ENCODE assay signal across 9 cellular contexts in the genomic region with DNA sequence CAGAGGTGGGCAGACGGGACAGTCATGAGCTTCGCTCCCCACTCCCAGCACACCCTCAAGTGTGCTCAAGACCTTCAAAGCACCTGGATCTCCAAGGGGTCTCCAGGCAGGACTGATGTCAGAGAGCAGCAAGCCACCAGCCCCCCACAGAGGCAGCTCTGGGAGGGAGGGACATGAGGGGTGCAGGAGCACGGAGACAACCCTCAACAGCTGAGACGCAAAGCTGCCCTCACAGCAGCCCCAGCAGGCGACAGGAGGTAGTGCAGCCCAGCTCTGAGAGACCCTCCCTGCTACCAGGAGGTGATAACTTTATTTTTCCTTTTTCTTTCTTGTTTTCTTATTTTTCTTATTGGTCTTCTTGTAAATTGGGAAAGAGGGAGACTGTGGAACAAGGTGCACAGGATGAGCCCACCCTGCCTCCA. TPM values are rescaled to one million over a fixed set of nuclear protein-coding genes. Genes with fewer than 3 reads are reported as not detected.
DNase-seq lines count a peak whose midpoint lies in the region; ATAC-seq and TF ChIP-seq lines count a peak whose summit lies in the region.
"Had no signal": no experiment of that assay in that cellular context is flagged by ENCODE, and none has a peak within 500 bp of the region (broad histone marks: within the 10 kb centered on the region; RNA-seq: fewer than 3 reads in every experiment).

No MANE protein-coding gene starts in this region.

- no peak overlapping the region for H3K4me2 ChIP-seq in DOHH2 (ENCODE audit: low read length)
- H3K4me2 ChIP-seq in neural cell (ENCODE audit: low read length) = no peak overlapping the region

- peak; percentile 41 for DNase-seq in KBM-7
- DNase-seq in cardiac fibroblast (ENCODE audit: low read depth in 2 of 2) = peak in 1 of 2 donors; percentile 26
- DNase-seq in ecto neural progenitor cell (ENCODE audit: low spot score) = no peak
- no peak for DNase-seq in C1 segment of cervical spinal cord (lab: John Stamatoyannopoulos, UW)
- DNase-seq in gastrocnemius medialis = no peak
- DNase-seq: activated naive CD8-positive, alpha-beta T cell treated with anti-CD3 and anti-CD28 coated beads, Interleukin-2, amount 10 ng/mL, durations not matched to agents 7 days and 5 days had no signal

- H4K20me1 ChIP-seq in DOHH2 (ENCODE audit: control insufficient read depth, insufficient read depth, low read depth, low read length) (no peaks in the 10 kb centered on the region), neural cell (ENCODE audit: insufficient read depth) (no peaks in the 10 kb centered on the region)

- no peak overlapping the region for H3K9ac ChIP-seq in neural cell (ENCODE audit: low read length)

- H3K27ac ChIP-seq in DOHH2 (ENCODE audit: low read depth, low read length) = no peak overlapping the region
- no peak overlapping the region for H3K27ac ChIP-seq in neural cell (ENCODE audit: low read length)
- no peak overlapping the region for H3K27ac ChIP-seq in gastrocnemius medialis

- TF ChIP-seq EP300 in neural cell (conservative IDR thresholded peaks at IDR 0.05; ENCODE audit: poor library complexity, severe bottlenecking) = no peak

- in situ Hi-C loops in KBM-7 (cut with MboI; ENCODE audit: low pct_unique_long_range_greater_than_20kb, low sequenced_read_pairs) (no loop called here), gastrocnemius medialis (cut with MboI; ENCODE audit: low sequenced_read_pairs in 4 of 4) (no loop called here)

- TF ChIP-seq RAD21 in neural cell (conservative IDR thresholded peaks at IDR 0.05) = no peak

- TF ChIP-seq CTCF in DOHH2 (IDR thresholded peaks at IDR 0.05; ENCODE audit: low read depth, low read length, poor library complexity, severe bottlenecking) (peak; percentile 57), cardiac fibroblast (IDR thresholded peaks at IDR 0.05; ENCODE audit: low read depth, low read length) (peak; percentile 84), neural cell (IDR thresholded peaks at IDR 0.05; ENCODE audit: poor library complexity, severe bottlenecking) (peak; percentile 32), gastrocnemius medialis (IDR thresholded peaks at IDR 0.05 in 4 of 5, conservative IDR thresholded peaks at IDR 0.05 in 1 of 5) (peak in 1 of 5 experiments; percentile 28)

- H3K27me3 ChIP-seq in DOHH2 (ENCODE audit: control insufficient read depth, low read length) (no peaks in the 10 kb centered on the region), neural cell (ENCODE audit: insufficient read depth, low read depth, low read length) (no peaks in the 10 kb centered on the region), gastrocnemius medialis (no peaks in the 10 kb centered on the region)

- no peak for TF ChIP-seq POLR2A in gastrocnemius medialis (IDR thresholded peaks at IDR 0.05)

- H3K79me2 ChIP-seq in DOHH2 (ENCODE audit: control insufficient read depth, low read length) (no peaks in the 10 kb centered on the region), neural cell (replicated peaks; ENCODE audit: insufficient read depth, low read length) (no peaks in the 10 kb centered on the region)

- intact Hi-C loops in gastrocnemius medialis (cut with DNase I; ENCODE audit: low total_unique reads) = no loop called here

- H3K9me3 ChIP-seq in DOHH2 (ENCODE audit: control insufficient read depth, insufficient read depth, low read length) (peaks cover 21% of the 10 kb centered on the region), neural cell (ENCODE audit: low read length) (no peaks in the 10 kb centered on the region), gastrocnemius medialis (no peaks in the 10 kb centered on the region)

- H3K4me1 ChIP-seq in DOHH2 (ENCODE audit: control insufficient read depth, low read length) (peaks cover 9% of the 10 kb centered on the region), gastrocnemius medialis (no peaks in the 10 kb centered on the region)

- H3K36me3 ChIP-seq in DOHH2 (ENCODE audit: control insufficient read depth, low read length) (peaks cover 57% of the 10 kb centered on the region), neural cell (ENCODE audit: insufficient read depth, low read length) (peaks cover 11% of the 10 kb centered on the region), gastrocnemius medialis (peaks cover 0 to 41% of the 10 kb centered on the region in 2 donors)

- H3K4me3 ChIP-seq in DOHH2 (ENCODE audit: low read length) (no peak overlapping the region), cardiac fibroblast (replicated peaks in 1 of 2; ENCODE audit: low read depth in 2 of 2, low read length in 2 of 2) (no peak overlapping the region), neural cell (ENCODE audit: low read length) (no peak overlapping the region), gastrocnemius medialis (no peak overlapping the region)

- ATAC-seq in HG02870 (IDR thresholded peaks at IDR 0.05; ENCODE audit: unreplicated experiment) (no peak), gastrocnemius medialis (no peak)

- H3F3A ChIP-seq in DOHH2 (ENCODE audit: control insufficient read depth, insufficient read depth) (peaks cover 10% of the 10 kb centered on the region), neural cell (ENCODE audit: insufficient read depth, low read length, poor library complexity, severe bottlenecking) (no peaks in the 10 kb centered on the region)

- no peaks in the 10 kb centered on the region for H3K9me2 ChIP-seq in DOHH2 (replicated peaks; ENCODE audit: control insufficient read depth, low read length)
- H3K9me2 ChIP-seq in neural cell (ENCODE audit: insufficient read depth, low read length) = no peaks in the 10 kb centered on the region

- H2AFZ ChIP-seq in neural cell (ENCODE audit: low read depth, low read length) = no peak overlapping the region

TF ChIP-seq in neural cell, 6 proteins besides CTCF, POLR2A, EP300 and RAD21:
- TF ChIP-seq TAF1 (IDR thresholded peaks at IDR 0.05; ENCODE audit: low read depth) (no peak), POLR2AphosphoS5 (IDR thresholded peaks at IDR 0.05) (peak; percentile 3), EZH2 (IDR thresholded peaks at IDR 0.05; ENCODE audit: borderline replicate concordance, insufficient read depth, low read length, poor library complexity, severe bottlenecking) (no peak)
- TF ChIP-seq, protein P1, sequence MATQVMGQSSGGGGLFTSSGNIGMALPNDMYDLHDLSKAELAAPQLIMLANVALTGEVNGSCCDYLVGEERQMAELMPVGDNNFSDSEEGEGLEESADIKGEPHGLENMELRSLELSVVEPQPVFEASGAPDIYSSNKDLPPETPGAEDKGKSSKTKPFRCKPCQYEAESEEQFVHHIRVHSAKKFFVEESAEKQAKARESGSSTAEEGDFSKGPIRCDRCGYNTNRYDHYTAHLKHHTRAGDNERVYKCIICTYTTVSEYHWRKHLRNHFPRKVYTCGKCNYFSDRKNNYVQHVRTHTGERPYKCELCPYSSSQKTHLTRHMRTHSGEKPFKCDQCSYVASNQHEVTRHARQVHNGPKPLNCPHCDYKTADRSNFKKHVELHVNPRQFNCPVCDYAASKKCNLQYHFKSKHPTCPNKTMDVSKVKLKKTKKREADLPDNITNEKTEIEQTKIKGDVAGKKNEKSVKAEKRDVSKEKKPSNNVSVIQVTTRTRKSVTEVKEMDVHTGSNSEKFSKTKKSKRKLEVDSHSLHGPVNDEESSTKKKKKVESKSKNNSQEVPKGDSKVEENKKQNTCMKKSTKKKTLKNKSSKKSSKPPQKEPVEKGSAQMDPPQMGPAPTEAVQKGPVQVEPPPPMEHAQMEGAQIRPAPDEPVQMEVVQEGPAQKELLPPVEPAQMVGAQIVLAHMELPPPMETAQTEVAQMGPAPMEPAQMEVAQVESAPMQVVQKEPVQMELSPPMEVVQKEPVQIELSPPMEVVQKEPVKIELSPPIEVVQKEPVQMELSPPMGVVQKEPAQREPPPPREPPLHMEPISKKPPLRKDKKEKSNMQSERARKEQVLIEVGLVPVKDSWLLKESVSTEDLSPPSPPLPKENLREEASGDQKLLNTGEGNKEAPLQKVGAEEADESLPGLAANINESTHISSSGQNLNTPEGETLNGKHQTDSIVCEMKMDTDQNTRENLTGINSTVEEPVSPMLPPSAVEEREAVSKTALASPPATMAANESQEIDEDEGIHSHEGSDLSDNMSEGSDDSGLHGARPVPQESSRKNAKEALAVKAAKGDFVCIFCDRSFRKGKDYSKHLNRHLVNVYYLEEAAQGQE (IDR thresholded peaks at IDR 0.05; ENCODE audit: borderline replicate concordance) = no peak
TF ChIP-seq in neural cell: peak in this region for 1.

RNA-seq across cellular contexts. Expression of a gene that starts 17.9 kb away (rescaled TPM):
- 171 and 180 TPM in 2 replicates for polyA plus RNA-seq in neural cell
- 25.8 and 39.2 TPM in 2 replicates for polyA minus RNA-seq in neural cell
- 100 to 1,000 TPM; 228 to 357 (median 264) TPM for total RNA-seq in gastrocnemius medialis

RNA-seq across cellular contexts. Expression of a gene that starts 24.7 kb away (rescaled TPM):
- 159 and 164 TPM in 2 replicates for polyA plus RNA-seq in neural cell
- 162 and 169 TPM in 2 replicates for polyA minus RNA-seq in neural cell
- total RNA-seq in gastrocnemius medialis = 10 to 100 TPM; 44.4 to 70.4 (median 57.0) TPM

RNA-seq across cellular contexts. Expression of a gene that starts 30.0 kb away (rescaled TPM):
- polyA plus RNA-seq in neural cell = not detected in 2 replicates
- 0.49 TPM in 1 of 2 replicates, not detected in the other for polyA minus RNA-seq in neural cell
- 10 to 100 TPM in 3 of 4 donors, 1 to 10 TPM in 1; 2.4 to 20.8 (median 12.5) TPM for total RNA-seq in gastrocnemius medialis

RNA-seq across cellular contexts. Expression of a gene that starts 46.8 kb away (rescaled TPM):
- polyA plus RNA-seq in neural cell = 3.4 and 4.3 TPM in 2 replicates
- 0.73 and 0.93 TPM in 2 replicates for polyA minus RNA-seq in neural cell
- 100 to 1,000 TPM; 165 to 577 (median 232) TPM for total RNA-seq in gastrocnemius medialis
